ENCODE assay signal across 32 cellular contexts in the genomic region with DNA sequence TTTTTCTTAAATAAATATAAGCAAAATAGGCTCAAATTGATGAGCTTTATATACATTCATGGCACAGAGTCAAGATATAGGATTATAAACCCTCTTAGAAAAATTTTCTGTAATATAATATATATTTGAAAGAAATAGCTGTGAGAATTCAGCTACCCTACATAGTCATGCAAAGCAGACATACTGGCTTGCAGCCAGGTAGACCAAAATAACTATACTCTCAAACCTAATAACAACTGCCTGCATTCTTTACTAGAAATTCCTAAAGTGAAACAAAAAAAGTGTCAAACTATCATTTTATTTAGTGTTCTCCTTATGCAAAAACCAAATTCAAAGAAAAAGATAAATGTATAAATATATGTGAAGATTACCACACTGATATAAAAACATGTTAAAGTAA.
DNase-seq lines count a peak whose midpoint lies in the region; ATAC-seq and TF ChIP-seq lines count a peak whose summit lies in the region.
"Had no signal": no experiment of that assay in that cellular context is flagged by ENCODE, and none has a peak within 500 bp of the region (broad histone marks: within the 10 kb centered on the region; RNA-seq: fewer than 3 reads in every experiment).

No MANE protein-coding gene starts in this region.

- BruUV-seq in MCF 10A (replicated peaks; lab: Mats Ljungman, UMichigan) (no TSS peak), mammary epithelial cell (replicated peaks; lab: Mats Ljungman, UMichigan) (no TSS peak), Caco-2 (replicated peaks; lab: Mats Ljungman, UMichigan) (no TSS peak)

- intact Hi-C loops in MCF 10A (cut with micrococcal nuclease): no loop called here
- intact Hi-C loops in mammary epithelial cell (cut with micrococcal nuclease): no loop called here
- intact Hi-C loops in Caco-2 (cut with micrococcal nuclease; ENCODE audit: unreplicated experiment): no loop called here

- H3K4me3 ChIP-seq in mammary epithelial cell (replicated peaks in 1 of 3; ENCODE audit: insufficient read depth in 1 of 3, low read depth in 2 of 3, low read length in 3 of 3): no peak overlapping the region
- no peak overlapping the region for H3K4me3 ChIP-seq in brain microvascular endothelial cell (ENCODE audit: low read depth, low read length)
- no peak overlapping the region for H3K4me3 ChIP-seq in Caco-2 (ENCODE audit: low read depth, low read length)
- H3K4me3 ChIP-seq: gastrocnemius medialis, hepatocyte, K562, MG63, right lobe of liver, suprapubic skin had no signal

- DNase-seq in MCF 10A (ENCODE audit: unreplicated experiment) (peak; percentile 19), mammary epithelial cell (no peak), brain microvascular endothelial cell (peak; percentile 64), fibroblast of the conjunctiva (ENCODE audit: low read depth) (peak; percentile 6), Caco-2 (no peak)
- DNase-seq: activated CD4-positive, alpha-beta memory T cell treated with anti-CD3 and anti-CD28 coated beads for 36 hours; activated CD8-positive, alpha-beta memory T cell treated with anti-CD3 and anti-CD28 coated beads, Interleukin-2, amount 50 U/mL, for 4 hours; aorta; CD4-positive, alpha-beta T cell; cerebellar nuclear complex; gastrocnemius medialis; H9; left colon; MG63; NCI-H1436; NCI-H2107; NCI-H446; OCI-M1; right lobe of liver; SK-N-SH; stimulated activated naive B cell treated with anti-CD40 and anti-IgM and Interleukin-4, amounts not matched to agents 10 μg/mL and 1 μg/mL and 100 μg/mL, for 72 hours had no signal

- no peaks in the 10 kb centered on the region for H3K79me2 ChIP-seq in mammary epithelial cell (ENCODE audit: insufficient read depth, low read length)
- H3K79me2 ChIP-seq: hepatocyte, parathyroid adenoma had no signal

- no peaks in the 10 kb centered on the region for H3K36me3 Mint-ChIP-seq in MCF 10A (ENCODE audit: insufficient read depth, unreplicated experiment)
- H3K36me3 Mint-ChIP-seq in Caco-2 (ENCODE audit: insufficient read depth, unreplicated experiment): no peaks in the 10 kb centered on the region
- H3K36me3 Mint-ChIP-seq: activated CD4-positive, alpha-beta memory T cell treated with anti-CD3 and anti-CD28 coated beads for 36 hours; stimulated activated naive B cell treated with anti-CD40 and anti-IgM and Interleukin-4, amounts not matched to agents 10 μg/mL and 1 μg/mL and 100 μg/mL, for 72 hours had no signal

- H2AFZ ChIP-seq in mammary epithelial cell (ENCODE audit: low read depth, low read length): no peak overlapping the region
- H2AFZ ChIP-seq: hepatocyte, parathyroid adenoma had no signal

- POLR2A ChIA-PET in MCF 10A (lab: Yijun Ruan, JAX): interaction anchor here (0.7 to 0.8 kb wide), 2 partner anchors 10 to 84 kb away, joined by 3 to 4 read pairs; no protein-coding TSS in a partner anchor
- POLR2A ChIA-PET in Caco-2 (lab: Charles Lee): no interaction called here

- H3K4me1 ChIP-seq in mammary epithelial cell (ENCODE audit: insufficient read depth, low read length) (no peaks in the 10 kb centered on the region), Caco-2 (no peaks in the 10 kb centered on the region)
- H3K4me1 ChIP-seq: gastrocnemius medialis, parathyroid adenoma, right lobe of liver, suprapubic skin had no signal

- H3K27me3 ChIP-seq in mammary epithelial cell (ENCODE audit: insufficient read depth, low read length) (no peaks in the 10 kb centered on the region), brain microvascular endothelial cell (replicated peaks) (no peaks in the 10 kb centered on the region), Caco-2 (replicated peaks; ENCODE audit: control insufficient read depth, insufficient read depth, low read length) (no peaks in the 10 kb centered on the region)
- H3K27me3 ChIP-seq: gastrocnemius medialis, hepatocyte, MG63, right lobe of liver, suprapubic skin had no signal

- no peak overlapping the region for H3K9ac ChIP-seq in mammary epithelial cell (ENCODE audit: insufficient read depth, low read length)
- H3K9ac ChIP-seq: parathyroid adenoma, SK-N-SH had no signal

- H3K27ac Mint-ChIP-seq in MCF 10A (ENCODE audit: low read depth, unreplicated experiment) (no peak overlapping the region), Caco-2 (ENCODE audit: unreplicated experiment) (no peak overlapping the region)
- H3K27ac Mint-ChIP-seq: activated CD4-positive, alpha-beta memory T cell treated with anti-CD3 and anti-CD28 coated beads for 36 hours; activated naive CD4-positive, alpha-beta T cell treated with anti-CD3 and anti-CD28 coated beads, Interleukin-2, amount 50 U/mL, for 72 hours; CD4-positive, alpha-beta T cell; H9; stimulated activated naive B cell treated with anti-CD40 and anti-IgM and Interleukin-4, amounts not matched to agents 10 μg/mL and 1 μg/mL and 100 μg/mL, for 72 hours; T-helper 1 cell treated with Interleukin-12 subunit alpha and Interleukin-12 subunit beta and Interleukin-4 antibody, amounts not matched to agents 30 μg/mL and 1 μg/mL, for 36 hours had no signal

- H3K9me3 Mint-ChIP-seq in MCF 10A (ENCODE audit: unreplicated experiment) (no peaks in the 10 kb centered on the region), Caco-2 (ENCODE audit: unreplicated experiment) (peaks cover 11% of the 10 kb centered on the region)

- TF ChIP-seq CTCF in MCF 10A (IDR thresholded peaks at IDR 0.05; ENCODE audit: unreplicated experiment) (no peak), mammary epithelial cell (conservative IDR thresholded peaks at IDR 0.05 in 1 of 2, IDR thresholded peaks at IDR 0.05 in 1 of 2; ENCODE audit: extremely low read depth in 1 of 2, insufficient read depth in 1 of 2, low read depth in 1 of 2, low read length in 2 of 2) (no peak), brain microvascular endothelial cell (IDR thresholded peaks at IDR 0.05; ENCODE audit: low read depth, low read length, missing control alignments) (no peak), Caco-2 (IDR thresholded peaks at IDR 0.05; ENCODE audit: insufficient read depth in 1 of 2, low read depth in 1 of 2, low read length in 1 of 2, severe bottlenecking in 1 of 2, unreplicated experiment in 1 of 2) (no peak)

- no peak overlapping the region for H3K4me3 Mint-ChIP-seq in MCF 10A (ENCODE audit: unreplicated experiment)
- H3K4me3 Mint-ChIP-seq in Caco-2 (ENCODE audit: unreplicated experiment): no peak overlapping the region
- H3K4me3 Mint-ChIP-seq: activated CD4-positive, alpha-beta memory T cell treated with anti-CD3 and anti-CD28 coated beads for 36 hours; CD4-positive, alpha-beta T cell; H9; stimulated activated naive B cell treated with anti-CD40 and anti-IgM and Interleukin-4, amounts not matched to agents 10 μg/mL and 1 μg/mL and 100 μg/mL, for 72 hours; T-helper 1 cell treated with Interleukin-12 subunit alpha and Interleukin-12 subunit beta and Interleukin-4 antibody, amounts not matched to agents 30 μg/mL and 1 μg/mL, for 36 hours had no signal

- in situ Hi-C loops in mammary epithelial cell (cut with MboI; ENCODE audit: low sequenced_read_pairs in 2 of 2) (no loop called here), brain microvascular endothelial cell (cut with HindIII; ENCODE audit: low pct_ligation_motif_present, low sequenced_read_pairs) (no loop called here)

- H4K20me1 ChIP-seq in mammary epithelial cell (ENCODE audit: insufficient read depth, low read length): no peaks in the 10 kb centered on the region

- CTCF ChIA-PET in MCF 10A (lab: Yijun Ruan, JAX): interaction anchor here (0.6 to 1.0 kb wide), 2 partner anchors 62 to 977 kb away, joined by 3 read pairs; no protein-coding TSS in a partner anchor
- CTCF ChIA-PET in mammary epithelial cell (lab: Charles Lee; ENCODE audit: low non-redundant PET): no interaction called here
- CTCF ChIA-PET in Caco-2 (lab: Charles Lee): no interaction called here

- no peak for ATAC-seq in HG03139 (IDR thresholded peaks at IDR 0.05; ENCODE audit: unreplicated experiment)
- no peak for ATAC-seq in GM18867 (IDR thresholded peaks at IDR 0.05; ENCODE audit: unreplicated experiment)
- ATAC-seq in HG03378 (IDR thresholded peaks at IDR 0.05; ENCODE audit: unreplicated experiment): no peak
- ATAC-seq: activated CD4-positive, CD25-positive, alpha-beta regulatory T cell treated with anti-CD3 and anti-CD28 coated beads, Interleukin-2, amount 50 U/mL, for 24 hours; activated naive CD4-positive, alpha-beta T cell treated with anti-CD3 and anti-CD28 coated beads, Interleukin-2, amount 50 U/mL, for 72 hours; gastrocnemius medialis; K562; left colon; right lobe of liver; stimulated activated naive B cell treated with anti-CD40 and anti-IgM and Interleukin-4, amounts not matched to agents 10 μg/mL and 1 μg/mL and 100 μg/mL, for 72 hours had no signal

- H3K4me2 ChIP-seq in mammary epithelial cell (ENCODE audit: insufficient read depth, low read depth, low read length): no peak overlapping the region
- H3K4me2 ChIP-seq: hepatocyte, SK-N-SH had no signal

- no peak overlapping the region for H3K27ac ChIP-seq in mammary epithelial cell (ENCODE audit: insufficient read depth, low read depth, low read length)
- no peak overlapping the region for H3K27ac ChIP-seq in brain microvascular endothelial cell
- H3K27ac ChIP-seq: 22Rv1, gastrocnemius medialis, hepatocyte, parathyroid adenoma, right lobe of liver, suprapubic skin had no signal

- H3K9me3 ChIP-seq in mammary epithelial cell (replicated peaks; ENCODE audit: insufficient read depth, low read length): no peaks in the 10 kb centered on the region
- no peaks in the 10 kb centered on the region for H3K9me3 ChIP-seq in Caco-2
- H3K9me3 ChIP-seq: gastrocnemius medialis, MG63, right lobe of liver, SK-N-SH, suprapubic skin had no signal

- H3K4me1 Mint-ChIP-seq in MCF 10A (ENCODE audit: insufficient read depth, unreplicated experiment) (no peaks in the 10 kb centered on the region), Caco-2 (ENCODE audit: low read depth, unreplicated experiment) (no peaks in the 10 kb centered on the region)
- H3K4me1 Mint-ChIP-seq: H9; stimulated activated naive B cell treated with anti-CD40 and anti-IgM and Interleukin-4, amounts not matched to agents 10 μg/mL and 1 μg/mL and 100 μg/mL, for 72 hours had no signal

- no peaks in the 10 kb centered on the region for H3K36me3 ChIP-seq in mammary epithelial cell (ENCODE audit: insufficient read depth, low read length)
- H3K36me3 ChIP-seq in brain microvascular endothelial cell (replicated peaks): no peaks in the 10 kb centered on the region
- H3K36me3 ChIP-seq in Caco-2 (ENCODE audit: control insufficient read depth, insufficient read depth, low read length): no peaks in the 10 kb centered on the region
- H3K36me3 ChIP-seq: gastrocnemius medialis, MG63, right lobe of liver, suprapubic skin had no signal

- H3K27me3 Mint-ChIP-seq in MCF 10A (ENCODE audit: insufficient read depth, unreplicated experiment) (no peaks in the 10 kb centered on the region), Caco-2 (ENCODE audit: insufficient read depth, unreplicated experiment) (no peaks in the 10 kb centered on the region)
- H3K27me3 Mint-ChIP-seq: activated CD4-positive, alpha-beta memory T cell treated with anti-CD3 and anti-CD28 coated beads for 36 hours; CD4-positive, alpha-beta T cell; stimulated activated naive B cell treated with anti-CD40 and anti-IgM and Interleukin-4, amounts not matched to agents 10 μg/mL and 1 μg/mL and 100 μg/mL, for 72 hours had no signal

- dilution Hi-C loops in mammary epithelial cell (cut with HindIII; ENCODE audit: low sequenced_read_pairs): no loop called here

Comparison
In these comparisons a context has a peak if more than half of its experiments do, and no peak if none do; other contexts are left out.
1. DNase-seq: peak in MCF 10A (single experiment), brain microvascular endothelial cell (single experiment) and fibroblast of the conjunctiva (single experiment); none in mammary epithelial cell (single experiment) and Caco-2 (0 of 2).